ENCODE assay signal across 20 cellular contexts in the genomic region with DNA sequence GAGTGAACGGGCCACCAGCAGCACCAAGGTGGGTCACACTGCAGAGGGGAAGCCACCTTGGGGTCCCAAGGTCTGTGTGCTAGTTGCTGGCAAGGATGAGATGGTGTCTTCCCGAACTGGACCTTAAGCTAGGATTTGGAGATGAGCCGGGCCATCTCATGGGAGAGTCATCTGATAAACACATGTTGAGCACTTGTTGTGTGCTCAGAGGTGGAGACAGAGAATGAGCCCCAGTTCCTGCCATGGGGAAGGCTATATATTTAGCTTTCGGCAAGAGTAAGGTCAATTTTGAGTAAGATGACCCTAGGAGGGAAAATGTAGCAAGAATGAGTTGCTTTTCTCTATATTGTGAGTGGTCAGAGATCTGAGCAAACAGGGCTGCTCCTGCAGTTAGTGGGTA. TPM values are rescaled to one million over a fixed set of nuclear protein-coding genes. Genes with fewer than 3 reads are reported as not detected.
DNase-seq lines count a peak whose midpoint lies in the region; ATAC-seq, FAIRE-seq and TF ChIP-seq lines count a peak whose summit lies in the region.
"Had no signal": no experiment of that assay in that cellular context is flagged by ENCODE, and none has a peak within 500 bp of the region (broad histone marks: within the 10 kb centered on the region; RNA-seq: fewer than 3 reads in every experiment).

No MANE protein-coding gene starts in this region.

- in situ Hi-C loops in HepG2 (cut with HindIII; ENCODE audit: extremely low pct_ligation_motif_present, low pct_unique_long_range_greater_than_20kb): no loop called here

- TF ChIP-seq EP300 in HepG2 (IDR thresholded peaks at IDR 0.05; ENCODE audit: low read depth in 2 of 2, low read length in 2 of 2): no peak
- no peak for TF ChIP-seq EP300 in HepG2 (CRISPR knock-in tag; IDR thresholded peaks at IDR 0.05; ENCODE audit: borderline replicate concordance)

- ATAC-seq in HepG2 (no peak), right lobe of liver (no peak), WTC11 (no peak)
- ATAC-seq in activated CD8-positive, alpha-beta memory T cell treated with anti-CD3 and anti-CD28 coated beads, Interleukin-2, amount 10 ng/mL, durations not matched to agents 7 days and 5 days: no peak
- ATAC-seq: K562 had no signal

- CTCF ChIA-PET in HepG2 (lab: Yijun Ruan, JAX; ENCODE audit: low intra/inter-chr PET ratio, low total read pairs): no interaction called here
- CTCF ChIA-PET in WTC11 (lab: Charles Lee): no interaction called here
- CTCF ChIA-PET in activated CD8-positive, alpha-beta memory T cell treated with anti-CD3 and anti-CD28 coated beads, Interleukin-2, amount 10 ng/mL, durations not matched to agents 7 days and 5 days (lab: Charles Lee): no interaction called here

- H2AFZ ChIP-seq in HepG2 (ENCODE audit: low read length): no peak overlapping the region

- TF ChIP-seq RAD21 in HepG2 (CRISPR knock-in tag; IDR thresholded peaks at IDR 0.05): no peak

- H3K4me1 Mint-ChIP-seq in WTC11: peaks cover 17% of the 10 kb centered on the region
- no peaks in the 10 kb centered on the region for H3K4me1 Mint-ChIP-seq in activated CD8-positive, alpha-beta memory T cell treated with anti-CD3 and anti-CD28 coated beads, Interleukin-2, amount 10 ng/mL, durations not matched to agents 7 days and 5 days
- H3K4me1 Mint-ChIP-seq: CD8-positive, alpha-beta memory T cell had no signal

- H3K4me1 ChIP-seq in HepG2 (ENCODE audit: insufficient read depth, low read length) (no peaks in the 10 kb centered on the region), right lobe of liver (peaks cover 0 to 20% (median 4%) of the 10 kb centered on the region in 4 donors), uterus (peaks cover 5% of the 10 kb centered on the region in 2 donors)
- H3K4me1 ChIP-seq: BE2C, HAP-1 had no signal

- H3K36me3 ChIP-seq in HepG2 (replicated peaks in 1 of 2; ENCODE audit: control insufficient read depth in 1 of 2, insufficient read depth in 2 of 2, low read length in 2 of 2) (peaks cover 11 to 31% of the 10 kb centered on the region in 2 experiments; a peak in 4 of 5 replicates), right lobe of liver (no peaks in the 10 kb centered on the region), uterus (no peaks in the 10 kb centered on the region)
- H3K36me3 ChIP-seq: BE2C, HAP-1 had no signal

- H3K4me3 ChIP-seq in HepG2 (replicated peaks in 1 of 3; ENCODE audit: insufficient read depth in 1 of 3, low read depth in 2 of 3, low read length in 3 of 3) (no peak overlapping the region), right lobe of liver (no peak overlapping the region), foreskin fibroblast (ENCODE audit: low read depth in 1 of 2, low read length in 2 of 2) (no peak overlapping the region), uterus (no peak overlapping the region)
- H3K4me3 ChIP-seq: HAP-1, K562 had no signal

- DNase-seq in HepG2 (ENCODE audit: low spot score): no peak
- DNase-seq in right lobe of liver: no peak
- no peak for DNase-seq in WTC11 (ENCODE audit: low spot score)
- DNase-seq in foreskin fibroblast: peak; percentile 76 to 82
- no peak for DNase-seq in uterus
- no peak for DNase-seq in activated gamma-delta T cell treated with Interleukin-2 at 50 U/mL for 16 hours
- DNase-seq in activated CD4-positive, alpha-beta T cell treated with anti-CD3 and anti-CD28 coated beads for 48 hours: no peak
- DNase-seq in activated CD8-positive, alpha-beta memory T cell treated with anti-CD3 and anti-CD28 coated beads, Interleukin-2, amount 10 ng/mL, durations not matched to agents 7 days and 5 days: no peak
- DNase-seq: 8988T; BE2C; C1 segment of cervical spinal cord; CD4-positive, CD25-positive, alpha-beta regulatory T cell; CD8-positive, alpha-beta memory T cell; COR-L47; DMS53; DND-41; GDM1 had no signal

- TF ChIP-seq POLR2A in HepG2 (IDR thresholded peaks at IDR 0.05; ENCODE audit: insufficient read depth in 1 of 2, low read depth in 2 of 2, low read length in 2 of 2): no peak
- no peak for TF ChIP-seq POLR2A in right lobe of liver (IDR thresholded peaks at IDR 0.05)
- no peak for TF ChIP-seq POLR2A in uterus (IDR thresholded peaks at IDR 0.05)

- no TSS peak for BruUV-seq in HepG2 (replicated peaks; lab: Mats Ljungman, UMichigan)

- H3K4me2 ChIP-seq in HepG2 (ENCODE audit: low read depth, low read length): no peak overlapping the region

- H3K27ac Mint-ChIP-seq in WTC11: 0 out of 2 replicates have a peak overlapping the region, but pooled peaks have one; percentile 27
- H3K27ac Mint-ChIP-seq in activated CD8-positive, alpha-beta memory T cell treated with anti-CD3 and anti-CD28 coated beads, Interleukin-2, amount 10 ng/mL, durations not matched to agents 7 days and 5 days: no peak overlapping the region

- H3K9me3 Mint-ChIP-seq in WTC11: peaks cover 5% of the 10 kb centered on the region
- no peaks in the 10 kb centered on the region for H3K9me3 Mint-ChIP-seq in activated CD8-positive, alpha-beta memory T cell treated with anti-CD3 and anti-CD28 coated beads, Interleukin-2, amount 10 ng/mL, durations not matched to agents 7 days and 5 days (ENCODE audit: low read depth)
- H3K9me3 Mint-ChIP-seq: CD4-positive, CD25-positive, alpha-beta regulatory T cell; CD8-positive, alpha-beta memory T cell had no signal

- H3K27ac ChIP-seq in HepG2 (ENCODE audit: extremely low read length, insufficient read depth, low read length) (no peak overlapping the region), right lobe of liver (no peak overlapping the region), uterus (peak overlapping the region; percentile 6 to 20)

- POLR2A ChIA-PET in HepG2 (lab: Yijun Ruan, JAX) (no interaction called here), WTC11 (lab: Charles Lee) (no interaction called here)

- no peak for TF ChIP-seq CTCF in HepG2 (CRISPR knock-in tag; IDR thresholded peaks at IDR 0.05)
- no peak for TF ChIP-seq CTCF in right lobe of liver (IDR thresholded peaks at IDR 0.05)
- TF ChIP-seq CTCF in WTC11 (IDR thresholded peaks at IDR 0.05): no peak
- no peak for TF ChIP-seq CTCF in foreskin fibroblast (IDR thresholded peaks at IDR 0.05; ENCODE audit: low read depth, low read length)
- no peak for TF ChIP-seq CTCF in uterus (IDR thresholded peaks at IDR 0.05)

- no peak overlapping the region for H3K9ac ChIP-seq in HepG2 (ENCODE audit: insufficient read depth, low read depth, low read length)

- no peak overlapping the region for H3K4me3 Mint-ChIP-seq in WTC11
- H3K4me3 Mint-ChIP-seq in activated CD8-positive, alpha-beta memory T cell treated with anti-CD3 and anti-CD28 coated beads, Interleukin-2, amount 10 ng/mL, durations not matched to agents 7 days and 5 days: no peak overlapping the region
- H3K4me3 Mint-ChIP-seq: CD4-positive, CD25-positive, alpha-beta regulatory T cell; CD8-positive, alpha-beta memory T cell had no signal

- no peaks in the 10 kb centered on the region for H3K27me3 Mint-ChIP-seq in WTC11 (ENCODE audit: low read depth)
- H3K27me3 Mint-ChIP-seq in activated CD8-positive, alpha-beta memory T cell treated with anti-CD3 and anti-CD28 coated beads, Interleukin-2, amount 10 ng/mL, durations not matched to agents 7 days and 5 days: no peaks in the 10 kb centered on the region

- intact Hi-C loops in HepG2 (cut with micrococcal nuclease; ENCODE audit: unreplicated experiment) (no loop called here), right lobe of liver (cut with DNase I) (no loop called here), uterus (cut with DNase I; ENCODE audit: low total_unique reads) (no loop called here)

- H3K36me3 Mint-ChIP-seq in WTC11: no peaks in the 10 kb centered on the region
- H3K36me3 Mint-ChIP-seq in activated CD8-positive, alpha-beta memory T cell treated with anti-CD3 and anti-CD28 coated beads, Interleukin-2, amount 10 ng/mL, durations not matched to agents 7 days and 5 days: no peaks in the 10 kb centered on the region
- H3K36me3 Mint-ChIP-seq: CD4-positive, CD25-positive, alpha-beta regulatory T cell; CD8-positive, alpha-beta memory T cell had no signal

- H3K9me3 ChIP-seq in HepG2 (ENCODE audit: low read length) (no peaks in the 10 kb centered on the region), right lobe of liver (no peaks in the 10 kb centered on the region), uterus (no peaks in the 10 kb centered on the region)
- H3K9me3 ChIP-seq: BE2C, HAP-1 had no signal

- H3K27me3 ChIP-seq in HepG2 (ENCODE audit: control insufficient read depth in 1 of 2, insufficient read depth in 2 of 2, low read length in 2 of 2) (no peaks in the 10 kb centered on the region), right lobe of liver (no peaks in the 10 kb centered on the region), uterus (no peaks in the 10 kb centered on the region)
- H3K27me3 ChIP-seq: BE2C had no signal

- H4K20me1 ChIP-seq in HepG2 (ENCODE audit: insufficient read depth, low read length): no peaks in the 10 kb centered on the region

- 98% methylated on average over 4 of the region's 4 CpGs for WGBS in HepG2 (ENCODE audit: low lambda C conversion rate)
- WGBS in right lobe of liver (ENCODE audit: insufficient coverage, low coverage, low lambda C conversion rate, missing lambda C conversion rate): 89% methylated on average over 3 of the region's 4 CpGs

- no peak for FAIRE-seq in HepG2 (lab: Jason Lieb, UNC)
- FAIRE-seq: GM12892, K562 had no signal

- no peaks in the 10 kb centered on the region for H3K79me2 ChIP-seq in HepG2 (ENCODE audit: insufficient read depth, low read length)

RNA-seq across cellular contexts. Expression of a gene that starts 41.4 kb away (rescaled TPM):
- total RNA-seq in HepG2 (2016; rRNA removed; fragmentation: Illumina TruSeq; extraction: Trizol) (3,331 and 4,246 TPM in 2 replicates), right lobe of liver (100 to 1,000 TPM; 363 to 497 (median 443) TPM), WTC11 (2021) (1,590 to 1,874 TPM (median 1,822 TPM) in 3 replicates), uterus (1,000 to 10,000 TPM in 3 of 4 donors, 100 to 1,000 TPM in 1; 918 to 2,301 (median 1,306) TPM)
- total RNA-seq in HepG2 (2016; cell fraction: cytosol; rRNA removed; fragmentation: Illumina TruSeq; extraction: Trizol; ENCODE audit: low read depth): 5,225 and 5,854 TPM in 2 replicates
- total RNA-seq in HepG2 (2016; cell fraction: insoluble cytoplasmic fraction; rRNA removed; fragmentation: Illumina TruSeq; extraction: Trizol): 3,362 and 4,378 TPM in 2 replicates
- total RNA-seq in HepG2 (2016; cell fraction: membrane; rRNA removed; fragmentation: Illumina TruSeq; extraction: Trizol): 8,556 and 9,092 TPM in 2 replicates
- 1,122 and 1,268 TPM in 2 replicates for total RNA-seq in HepG2 (2016; cell fraction: nucleus; rRNA removed; fragmentation: Illumina TruSeq; extraction: Trizol)
- polyA plus RNA-seq in HepG2 (2011; rRNA removed): 3,582 and 3,614 TPM in 2 replicates
- polyA plus RNA-seq in HepG2 (2011; cell fraction: cytosol; rRNA removed): 3,176 and 4,386 TPM in 2 replicates
- 741 and 878 TPM in 2 replicates for polyA plus RNA-seq in HepG2 (2011; cell fraction: nucleus; rRNA removed)
- polyA plus RNA-seq in HepG2 (2012): 8,552 and 9,844 TPM in 2 replicates
- polyA plus RNA-seq in HepG2 (2016; cell fraction: cytosol; fragmentation: Illumina TruSeq; extraction: Trizol; ENCODE audit: low read depth): 7,218 and 7,614 TPM in 2 replicates
- polyA plus RNA-seq in HepG2 (2016; cell fraction: insoluble cytoplasmic fraction; fragmentation: Illumina TruSeq; extraction: Trizol; ENCODE audit: low read depth): 4,222 and 4,697 TPM in 2 replicates
- polyA plus RNA-seq in HepG2 (2016; cell fraction: membrane; fragmentation: Illumina TruSeq; extraction: Trizol; ENCODE audit: low read depth): 8,348 and 8,377 TPM in 2 replicates
- 2,101 and 2,110 TPM in 2 replicates for polyA plus RNA-seq in HepG2 (2016; cell fraction: nucleus; fragmentation: Illumina TruSeq; extraction: Trizol; ENCODE audit: insufficient read depth, low read depth)
- 234 and 364 TPM in 2 replicates for polyA minus RNA-seq in HepG2 (2011; rRNA and poly(A)+ RNA removed; ENCODE audit: low replicate concordance)
- 317 and 452 TPM in 2 replicates for polyA minus RNA-seq in HepG2 (2011; cell fraction: cytosol; rRNA and poly(A)+ RNA removed)
- 241 and 344 TPM in 2 replicates for polyA minus RNA-seq in HepG2 (2011; cell fraction: nucleus; rRNA and poly(A)+ RNA removed)
- 1,000 to 10,000 TPM; 1,012 to 1,324 TPM for total RNA-seq in activated CD8-positive, alpha-beta memory T cell treated with anti-CD3 and anti-CD28 coated beads, Interleukin-2, amount 10 ng/mL, durations not matched to agents 7 days and 5 days

Comparison
In these comparisons a context has a peak if more than half of its experiments do, and no peak if none do; other contexts are left out.
1. DNase-seq: peak in foreskin fibroblast (2 of 2); none in HepG2 (single experiment), right lobe of liver (0 of 3), WTC11 (single experiment), uterus (0 of 2), activated gamma-delta T cell treated with Interleukin-2 at 50 U/mL for 16 hours (single experiment), activated CD4-positive, alpha-beta T cell treated with anti-CD3 and anti-CD28 coated beads for 48 hours (single experiment) and activated CD8-positive, alpha-beta memory T cell treated with anti-CD3 and anti-CD28 coated beads, Interleukin-2, amount 10 ng/mL, durations not matched to agents 7 days and 5 days (single experiment).
2. H3K27ac ChIP-seq: peak in uterus (2 of 2); none in HepG2 (single experiment) and right lobe of liver (0 of 3).